ENCODE assay signal across 2 cellular contexts in genomic region chr2:127422631-127423475, GRCh38.
TF ChIP-seq lines count a peak whose summit lies in the region.

No MANE protein-coding gene starts in this region.

TF ChIP-seq in K562, 482 proteins besides CTCF, POLR2A, EP300 and RAD21:
- TF ChIP-seq POLR2B (IDR thresholded peaks at IDR 0.05; ENCODE audit: low read depth, partially characterized antibody) (no peak), HNRNPL (IDR thresholded peaks at IDR 0.05; ENCODE audit: low read depth, low read length) (peak; percentile 34; the same call in 1 of the 2 replicates), BHLHE40 (IDR thresholded peaks at IDR 0.05; ENCODE audit: low read length) (0 out of 2 replicates have a peak, but pooled peaks have one; percentile 37)
- TF ChIP-seq, protein P1, sequence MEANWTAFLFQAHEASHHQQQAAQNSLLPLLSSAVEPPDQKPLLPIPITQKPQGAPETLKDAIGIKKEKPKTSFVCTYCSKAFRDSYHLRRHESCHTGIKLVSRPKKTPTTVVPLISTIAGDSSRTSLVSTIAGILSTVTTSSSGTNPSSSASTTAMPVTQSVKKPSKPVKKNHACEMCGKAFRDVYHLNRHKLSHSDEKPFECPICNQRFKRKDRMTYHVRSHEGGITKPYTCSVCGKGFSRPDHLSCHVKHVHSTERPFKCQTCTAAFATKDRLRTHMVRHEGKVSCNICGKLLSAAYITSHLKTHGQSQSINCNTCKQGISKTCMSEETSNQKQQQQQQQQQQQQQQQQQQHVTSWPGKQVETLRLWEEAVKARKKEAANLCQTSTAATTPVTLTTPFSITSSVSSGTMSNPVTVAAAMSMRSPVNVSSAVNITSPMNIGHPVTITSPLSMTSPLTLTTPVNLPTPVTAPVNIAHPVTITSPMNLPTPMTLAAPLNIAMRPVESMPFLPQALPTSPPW (CRISPR knock-in tag; IDR thresholded peaks at IDR 0.05), result 0 out of 2 replicates have a peak, but pooled peaks have one; percentile 11

TF ChIP-seq in HepG2, 621 proteins besides CTCF, POLR2A, EP300 and RAD21:
- TF ChIP-seq ZNF572 (CRISPR knock-in tag; IDR thresholded peaks at IDR 0.05), result no peak
- no peak for TF ChIP-seq TEAD3 (CRISPR knock-in tag; optimal IDR thresholded peaks at IDR 0.05; ENCODE audit: borderline replicate concordance)
- peak; percentile 53; the same call in 1 of the 2 replicates for TF ChIP-seq ZBTB38 (CRISPR knock-in tag; IDR thresholded peaks at IDR 0.05)
- no peak for TF ChIP-seq CAMTA2 (CRISPR knock-in tag; IDR thresholded peaks at IDR 0.05; ENCODE audit: borderline replicate concordance)
- peak; percentile 92 for TF ChIP-seq AGO2 (optimal IDR thresholded peaks at IDR 0.05; ENCODE audit: low read depth, low read length)
- TF ChIP-seq ZFP41 (CRISPR knock-in tag; IDR thresholded peaks at IDR 0.05; ENCODE audit: borderline replicate concordance), result no peak
- TF ChIP-seq ZNF317 (CRISPR knock-in tag; IDR thresholded peaks at IDR 0.05), result no peak
- TF ChIP-seq THYN1 (CRISPR knock-in tag; IDR thresholded peaks at IDR 0.05; ENCODE audit: borderline replicate concordance, low read depth), result no peak
- TF ChIP-seq, protein P2, sequence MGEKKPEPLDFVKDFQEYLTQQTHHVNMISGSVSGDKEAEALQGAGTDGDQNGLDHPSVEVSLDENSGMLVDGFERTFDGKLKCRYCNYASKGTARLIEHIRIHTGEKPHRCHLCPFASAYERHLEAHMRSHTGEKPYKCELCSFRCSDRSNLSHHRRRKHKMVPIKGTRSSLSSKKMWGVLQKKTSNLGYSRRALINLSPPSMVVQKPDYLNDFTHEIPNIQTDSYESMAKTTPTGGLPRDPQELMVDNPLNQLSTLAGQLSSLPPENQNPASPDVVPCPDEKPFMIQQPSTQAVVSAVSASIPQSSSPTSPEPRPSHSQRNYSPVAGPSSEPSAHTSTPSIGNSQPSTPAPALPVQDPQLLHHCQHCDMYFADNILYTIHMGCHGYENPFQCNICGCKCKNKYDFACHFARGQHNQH (CRISPR knock-in tag; IDR thresholded peaks at IDR 0.05), result no peak
- TF ChIP-seq ZFP37 (CRISPR knock-in tag; IDR thresholded peaks at IDR 0.05; ENCODE audit: borderline replicate concordance), result no peak
- no peak for TF ChIP-seq YEATS2 (CRISPR knock-in tag; IDR thresholded peaks at IDR 0.05; ENCODE audit: borderline replicate concordance)
- TF ChIP-seq ZFX (CRISPR knock-in tag; IDR thresholded peaks at IDR 0.05; ENCODE audit: low read depth), result no peak
- TF ChIP-seq, protein P3, sequence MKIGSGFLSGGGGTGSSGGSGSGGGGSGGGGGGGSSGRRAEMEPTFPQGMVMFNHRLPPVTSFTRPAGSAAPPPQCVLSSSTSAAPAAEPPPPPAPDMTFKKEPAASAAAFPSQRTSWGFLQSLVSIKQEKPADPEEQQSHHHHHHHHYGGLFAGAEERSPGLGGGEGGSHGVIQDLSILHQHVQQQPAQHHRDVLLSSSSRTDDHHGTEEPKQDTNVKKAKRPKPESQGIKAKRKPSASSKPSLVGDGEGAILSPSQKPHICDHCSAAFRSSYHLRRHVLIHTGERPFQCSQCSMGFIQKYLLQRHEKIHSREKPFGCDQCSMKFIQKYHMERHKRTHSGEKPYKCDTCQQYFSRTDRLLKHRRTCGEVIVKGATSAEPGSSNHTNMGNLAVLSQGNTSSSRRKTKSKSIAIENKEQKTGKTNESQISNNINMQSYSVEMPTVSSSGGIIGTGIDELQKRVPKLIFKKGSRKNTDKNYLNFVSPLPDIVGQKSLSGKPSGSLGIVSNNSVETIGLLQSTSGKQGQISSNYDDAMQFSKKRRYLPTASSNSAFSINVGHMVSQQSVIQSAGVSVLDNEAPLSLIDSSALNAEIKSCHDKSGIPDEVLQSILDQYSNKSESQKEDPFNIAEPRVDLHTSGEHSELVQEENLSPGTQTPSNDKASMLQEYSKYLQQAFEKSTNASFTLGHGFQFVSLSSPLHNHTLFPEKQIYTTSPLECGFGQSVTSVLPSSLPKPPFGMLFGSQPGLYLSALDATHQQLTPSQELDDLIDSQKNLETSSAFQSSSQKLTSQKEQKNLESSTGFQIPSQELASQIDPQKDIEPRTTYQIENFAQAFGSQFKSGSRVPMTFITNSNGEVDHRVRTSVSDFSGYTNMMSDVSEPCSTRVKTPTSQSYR (CRISPR knock-in tag; IDR thresholded peaks at IDR 0.05; ENCODE audit: borderline replicate concordance), result peak; percentile 33; the same call in 1 of the 2 replicates
- 0 out of 2 replicates have a peak, but pooled peaks have one; percentile 28 for TF ChIP-seq HOXA3 (CRISPR knock-in tag; IDR thresholded peaks at IDR 0.05)
- TF ChIP-seq ZNF549 (CRISPR knock-in tag; IDR thresholded peaks at IDR 0.05), result no peak
- peak; percentile 85 for TF ChIP-seq ZBTB33 (CRISPR knock-in tag; IDR thresholded peaks at IDR 0.05)
- TF ChIP-seq ZNF615 (CRISPR knock-in tag; IDR thresholded peaks at IDR 0.05; ENCODE audit: borderline replicate concordance), result no peak
- TF ChIP-seq MTA1 (CRISPR knock-in tag; IDR thresholded peaks at IDR 0.05; ENCODE audit: borderline replicate concordance), result 0 out of 2 replicates have a peak, but pooled peaks have one; percentile 9
- peak; percentile 85 for TF ChIP-seq RBFOX2 (IDR thresholded peaks at IDR 0.05; ENCODE audit: low read depth, low read length)
- TF ChIP-seq MAFK (conservative IDR thresholded peaks at IDR 0.05 in 1 of 2, IDR thresholded peaks at IDR 0.05 in 1 of 2; ENCODE audit: low read length in 2 of 2), result no peak
- no peak for TF ChIP-seq HMGA1 (CRISPR knock-in tag; conservative IDR thresholded peaks at IDR 0.05)
- no peak for TF ChIP-seq ZNF124 (CRISPR knock-in tag; IDR thresholded peaks at IDR 0.05)
- no peak for TF ChIP-seq TRIM24 (CRISPR knock-in tag; IDR thresholded peaks at IDR 0.05)
- TF ChIP-seq, protein P4, sequence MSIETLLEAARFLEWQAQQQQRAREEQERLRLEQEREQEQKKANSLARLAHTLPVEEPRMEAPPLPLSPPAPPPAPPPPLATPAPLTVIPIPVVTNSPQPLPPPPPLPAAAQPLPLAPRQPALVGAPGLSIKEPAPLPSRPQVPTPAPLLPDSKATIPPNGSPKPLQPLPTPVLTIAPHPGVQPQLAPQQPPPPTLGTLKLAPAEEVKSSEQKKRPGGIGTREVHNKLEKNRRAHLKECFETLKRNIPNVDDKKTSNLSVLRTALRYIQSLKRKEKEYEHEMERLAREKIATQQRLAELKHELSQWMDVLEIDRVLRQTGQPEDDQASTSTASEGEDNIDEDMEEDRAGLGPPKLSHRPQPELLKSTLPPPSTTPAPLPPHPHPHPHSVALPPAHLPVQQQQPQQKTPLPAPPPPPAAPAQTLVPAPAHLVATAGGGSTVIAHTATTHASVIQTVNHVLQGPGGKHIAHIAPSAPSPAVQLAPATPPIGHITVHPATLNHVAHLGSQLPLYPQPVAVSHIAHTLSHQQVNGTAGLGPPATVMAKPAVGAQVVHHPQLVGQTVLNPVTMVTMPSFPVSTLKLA (IDR thresholded peaks at IDR 0.05), result no peak
